In the genomic region with DNA sequence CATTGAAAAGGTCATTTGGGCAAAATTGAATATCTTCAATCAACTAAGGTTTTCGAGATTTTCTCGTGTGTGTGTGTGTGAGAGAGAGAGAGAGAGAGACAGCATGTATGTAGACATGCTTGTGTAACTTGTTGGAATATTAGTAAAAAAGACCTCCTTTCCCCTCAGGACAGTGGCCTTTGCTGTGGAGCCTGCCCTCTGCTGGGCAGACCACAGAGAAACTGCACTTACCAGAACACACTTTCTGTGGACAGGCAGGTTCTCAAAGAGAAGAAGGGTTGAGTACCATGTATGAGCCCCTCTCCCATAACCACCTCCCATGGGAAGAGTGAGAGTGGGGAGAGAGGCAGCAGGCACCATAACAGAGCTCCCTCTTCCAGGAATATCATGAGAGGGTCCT, we compare ENCODE assay signal across 13 cellular contexts. TPM values are rescaled to one million over a fixed set of nuclear protein-coding genes. Genes with fewer than 3 reads are reported as not detected.
DNase-seq lines count a peak whose midpoint lies in the region; TF ChIP-seq lines count a peak whose summit lies in the region.
"Had no signal": no experiment of that assay in that cellular context is flagged by ENCODE, and none has a peak within 500 bp of the region (broad histone marks: within the 10 kb centered on the region; RNA-seq: fewer than 3 reads in every experiment).

No MANE protein-coding gene starts in this region.

- no CpG with 5 or more reads among the region's 2 CpGs for WGBS in neuronal stem cell (ENCODE audit: extremely low coverage in 2 of 2, insufficient read length in 2 of 2, insufficient replicate concordance in 1 of 2), 2 donors

- H4K8ac ChIP-seq in neuronal stem cell (ENCODE audit: low read depth, low read length) = no peak overlapping the region

- DNase-seq in SJCRH30 (peak; percentile 7 to 24), foreskin melanocyte (peak; percentile 13), medulla oblongata (ENCODE audit: extremely low spot score) (no peak), GM19238 (ENCODE audit: insufficient read length, low spot score) (no peak), neuronal stem cell (ENCODE audit: low spot score) (no peak)
- no peak for DNase-seq in stimulated activated CD4-positive, alpha-beta T cell treated with anti-CD3 and anti-CD28 coated beads, Interleukin-1b, Interleukin-23, amount 100 ng/mL, for 48 hours
- DNase-seq: activated T-cell treated with anti-CD3 and anti-CD28 coated beads for 4 hours; HCEC 1CT; stimulated activated naive CD4-positive, alpha-beta T cell treated with Interleukin-2 at 50 U/mL for 16 hours had no signal

- H3K36me3 ChIP-seq in SJCRH30 (no peaks in the 10 kb centered on the region), neuronal stem cell (replicated peaks in 1 of 2; ENCODE audit: control insufficient read depth in 2 of 2, insufficient read depth in 2 of 2, low read length in 2 of 2) (no peaks in the 10 kb centered on the region)

- H3K79me1 ChIP-seq in neuronal stem cell (ENCODE audit: low read depth, low read length) = no peaks in the 10 kb centered on the region

- H2BK120ac ChIP-seq in neuronal stem cell (ENCODE audit: low read depth, low read length) = no peak overlapping the region

- H2AK5ac ChIP-seq in neuronal stem cell (ENCODE audit: low read depth, low read length) = no peak overlapping the region

- H2BK12ac ChIP-seq in neuronal stem cell (ENCODE audit: low read length) = no peak overlapping the region

- H3K27me3 ChIP-seq in SJCRH30 (no peaks in the 10 kb centered on the region), neuronal stem cell (ENCODE audit: control insufficient read depth in 3 of 3, insufficient read depth in 3 of 3, low read depth in 1 of 3, low read length in 3 of 3) (no peaks in the 10 kb centered on the region)

- H3K18ac ChIP-seq in neuronal stem cell (ENCODE audit: low read length) = no peak overlapping the region

- no peak overlapping the region for H4K91ac ChIP-seq in neuronal stem cell (ENCODE audit: low read depth, low read length, poor library complexity)

- TF ChIP-seq CTCF in 22Rv1 (IDR thresholded peaks at IDR 0.05) (peak; percentile 43), GM12875 (IDR thresholded peaks at IDR 0.05; ENCODE audit: borderline replicate concordance, insufficient read depth, low read depth, low read length) (peak; percentile 21; the same call in 1 of the 2 replicates)

- H3K4me1 ChIP-seq in SJCRH30 = no peaks in the 10 kb centered on the region
- H3K4me1 ChIP-seq in neuronal stem cell (ENCODE audit: control insufficient read depth in 2 of 2, insufficient read depth in 1 of 2, low read depth in 1 of 2, low read length in 2 of 2) = no peaks in the 10 kb centered on the region

- H3K27ac ChIP-seq in 22Rv1 (no peak overlapping the region), SJCRH30 (no peak overlapping the region), neuronal stem cell (replicated peaks; ENCODE audit: low read length) (no peak overlapping the region)

- no peak overlapping the region for H3K23ac ChIP-seq in neuronal stem cell (ENCODE audit: low read depth, low read length, poor library complexity)

- H3K9me3 ChIP-seq in SJCRH30 (replicated peaks) (no peaks in the 10 kb centered on the region), neuronal stem cell (replicated peaks in 1 of 2; ENCODE audit: control insufficient read depth in 2 of 2, insufficient read depth in 1 of 2, low read depth in 1 of 2, low read length in 2 of 2) (no peaks in the 10 kb centered on the region)

- H3K14ac ChIP-seq in neuronal stem cell (ENCODE audit: low read length) = no peak overlapping the region

- H2AFZ ChIP-seq in neuronal stem cell (ENCODE audit: low read length) = no peak overlapping the region

- no peak overlapping the region for H3K4me3 ChIP-seq in GM12875 (ENCODE audit: low read depth, low read length)
- no peak overlapping the region for H3K4me3 ChIP-seq in SJCRH30
- no peak overlapping the region for H3K4me3 ChIP-seq in neuronal stem cell (ENCODE audit: low read length in 2 of 2)

- no peak overlapping the region for H3K9ac ChIP-seq in neuronal stem cell (ENCODE audit: low read depth, low read length, poor library complexity)

- no peak overlapping the region for H3K4me2 ChIP-seq in neuronal stem cell (ENCODE audit: insufficient read depth, low read length, poor library complexity, severe bottlenecking)

- H2BK5ac ChIP-seq in neuronal stem cell (ENCODE audit: low read length) = no peak overlapping the region

- no peak overlapping the region for H2BK15ac ChIP-seq in neuronal stem cell (ENCODE audit: low read length)

- no peak overlapping the region for H3K4ac ChIP-seq in neuronal stem cell (ENCODE audit: low read length)

RNA-seq across cellular contexts. Expression of a gene that starts 45.6 kb away (rescaled TPM):
- total RNA-seq in SJCRH30 (2014; rRNA removed; shearing (Covaris generic)) = 0.20 TPM in 1 of 2 replicates, not detected in the other
- polyA plus RNA-seq in neuronal stem cell (2013, experiment 1 of 2) = 0.81 TPM
- polyA plus RNA-seq in neuronal stem cell (2013, experiment 2 of 2) = 1.0 TPM
- total RNA-seq: myocyte; T-helper 2 cell treated with Interferon-gamma antibody and Interleukin-4, amounts not matched to agents 100 ng/mL and 5 ng/mL, for 36 hours had no signal

Comparison
In these comparisons a context has a peak if more than half of its experiments do, and no peak if none do; other contexts are left out.
1. DNase-seq: peak in SJCRH30 (2 of 2) and foreskin melanocyte (single experiment); none in medulla oblongata (single experiment), GM19238 (single experiment), stimulated activated CD4-positive, alpha-beta T cell treated with anti-CD3 and anti-CD28 coated beads, Interleukin-1b, Interleukin-23, amount 100 ng/mL, for 48 hours (single experiment) and neuronal stem cell (single experiment).